In genomic region chr4:98260579-98261290, GRCh38 we compare ENCODE assay signal across 1 cellular context.
A peak's percentile ranks its signal among the peaks of the same experiment; 100 is the strongest.
TF ChIP-seq lines count a peak whose summit lies in the region.

No MANE protein-coding gene starts in this region.

TF ChIP-seq in HepG2, 621 proteins besides CTCF, POLR2A, EP300 and RAD21 (continued from another document and continues in another):
- TF ChIP-seq HMGXB4 (CRISPR knock-in tag; IDR thresholded peaks at IDR 0.05; ENCODE audit: borderline replicate concordance in 1 of 2, low read depth in 1 of 2), result peak; percentile 80 to 86; a peak in 3 of 4 replicates
- peak; percentile 70; the same call in 1 of the 2 replicates for TF ChIP-seq SRY (CRISPR knock-in tag; IDR thresholded peaks at IDR 0.05)
- no peak for TF ChIP-seq THYN1 (CRISPR knock-in tag; IDR thresholded peaks at IDR 0.05; ENCODE audit: borderline replicate concordance, low read depth)
- TF ChIP-seq ZNF12 (CRISPR knock-in tag; IDR thresholded peaks at IDR 0.05), result no peak
- TF ChIP-seq ARID5B (CRISPR knock-in tag; IDR thresholded peaks at IDR 0.05), result peak; percentile 55
- peak; percentile 59; the same call in 1 of the 2 replicates for TF ChIP-seq BORCS8-MEF2B (CRISPR knock-in tag; IDR thresholded peaks at IDR 0.05)
- TF ChIP-seq NR2F6 (IDR thresholded peaks at IDR 0.05), result no peak
- TF ChIP-seq NR2F6 (CRISPR knock-in tag; IDR thresholded peaks at IDR 0.05), result no peak
- TF ChIP-seq NR2F1 (CRISPR knock-in tag; IDR thresholded peaks at IDR 0.05), result no peak
- peak; percentile 42; the same call in 1 of the 2 replicates for TF ChIP-seq TMF1 (CRISPR knock-in tag; IDR thresholded peaks at IDR 0.05; ENCODE audit: low read depth)
- TF ChIP-seq PREB (CRISPR knock-in tag; IDR thresholded peaks at IDR 0.05), result no peak
- TF ChIP-seq ZNF670 (CRISPR knock-in tag; IDR thresholded peaks at IDR 0.05; ENCODE audit: borderline replicate concordance), result peak; percentile 62; the same call in 1 of the 2 replicates
- peak in 1 of 2 experiments; percentile 67; a peak in 2 of 4 replicates for TF ChIP-seq REST (IDR thresholded peaks at IDR 0.05; ENCODE audit: borderline replicate concordance in 1 of 2, low read depth in 1 of 2, low read length in 2 of 2)
- peak; percentile 74 for TF ChIP-seq KDM5B (CRISPR knock-in tag; IDR thresholded peaks at IDR 0.05; ENCODE audit: borderline replicate concordance)
- peak; percentile 76; the same call in 1 of the 2 replicates for TF ChIP-seq YEATS4 (CRISPR knock-in tag; IDR thresholded peaks at IDR 0.05; ENCODE audit: borderline replicate concordance)
- no peak for TF ChIP-seq ZBTB4 (CRISPR knock-in tag; IDR thresholded peaks at IDR 0.05; ENCODE audit: borderline replicate concordance)
- TF ChIP-seq ZNF740 (CRISPR knock-in tag; IDR thresholded peaks at IDR 0.05), result peak; percentile 65; the same call in 1 of the 2 replicates
- no peak for TF ChIP-seq ZNF414 (CRISPR knock-in tag; IDR thresholded peaks at IDR 0.05)
- TF ChIP-seq NFATC3 (CRISPR knock-in tag; IDR thresholded peaks at IDR 0.05), result no peak
- no peak for TF ChIP-seq ZNF644 (CRISPR knock-in tag; IDR thresholded peaks at IDR 0.05; ENCODE audit: low read depth)
- TF ChIP-seq DRAP1 (CRISPR knock-in tag; IDR thresholded peaks at IDR 0.05), result peak; percentile 73
- TF ChIP-seq XRCC5 (optimal IDR thresholded peaks at IDR 0.05; ENCODE audit: low read length), result peak; percentile 57
- no peak for TF ChIP-seq ZNF569 (CRISPR knock-in tag; IDR thresholded peaks at IDR 0.05; ENCODE audit: borderline replicate concordance)
- TF ChIP-seq PBX2 (CRISPR knock-in tag; IDR thresholded peaks at IDR 0.05), result no peak
- no peak for TF ChIP-seq PRDM10 (CRISPR knock-in tag; IDR thresholded peaks at IDR 0.05; ENCODE audit: low read depth)
- TF ChIP-seq TP53 (CRISPR knock-in tag; conservative IDR thresholded peaks at IDR 0.05), result no peak
- TF ChIP-seq HDAC6 (IDR thresholded peaks at IDR 0.05; ENCODE audit: low read depth, low read length), result no peak
- peak; percentile 91 for TF ChIP-seq YY1 (IDR thresholded peaks at IDR 0.05; ENCODE audit: insufficient read depth, insufficient replicate concordance, low read depth, low read length)
- TF ChIP-seq SNAPC2 (CRISPR knock-in tag; IDR thresholded peaks at IDR 0.05), result peak; percentile 77; the same call in 1 of the 2 replicates
- peak; percentile 28; the same call in 1 of the 2 replicates for TF ChIP-seq ZBTB20 (CRISPR knock-in tag; IDR thresholded peaks at IDR 0.05; ENCODE audit: borderline replicate concordance, low read depth)
- no peak for TF ChIP-seq ZNF136 (CRISPR knock-in tag; IDR thresholded peaks at IDR 0.05; ENCODE audit: low read depth)
- TF ChIP-seq GATA4 (IDR thresholded peaks at IDR 0.05; ENCODE audit: borderline replicate concordance, low read depth), result 0 out of 2 replicates have a peak, but pooled peaks have one; percentile 18
- peak; percentile 12; the same call in 1 of the 2 replicates for TF ChIP-seq ZSCAN30 (CRISPR knock-in tag; IDR thresholded peaks at IDR 0.05)
- 0 out of 2 replicates have a peak, but pooled peaks have one; percentile 8 for TF ChIP-seq ZNF180 (CRISPR knock-in tag; IDR thresholded peaks at IDR 0.05; ENCODE audit: borderline replicate concordance, low read depth)
- no peak; the same call in 1 of the 2 replicates for TF ChIP-seq ETV6 (CRISPR knock-in tag; conservative IDR thresholded peaks at IDR 0.05)
